16 cellular contexts compared by ENCODE assay signal in the genomic region with DNA sequence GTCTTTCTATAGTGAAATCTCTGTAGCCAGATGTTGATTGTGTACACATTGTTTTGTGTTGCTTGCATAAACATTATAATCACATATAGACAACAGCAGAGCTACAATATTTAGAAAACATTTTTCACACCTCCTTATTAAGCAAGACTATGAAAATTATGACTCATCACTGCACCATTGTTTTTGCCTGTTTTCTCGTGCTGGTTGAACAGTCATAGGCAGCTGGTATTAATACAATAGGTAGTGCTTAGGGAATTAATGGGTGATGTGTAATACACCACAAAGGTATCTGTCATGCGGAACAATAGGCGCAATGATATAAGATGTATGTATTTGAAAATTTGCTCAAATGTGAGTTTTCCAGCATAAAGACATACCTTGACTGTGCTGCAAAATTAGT.
A peak's percentile ranks its signal among the peaks of the same experiment; 100 is the strongest.
DNase-seq lines count a peak whose midpoint lies in the region; ATAC-seq and TF ChIP-seq lines count a peak whose summit lies in the region.
"Had no signal": no experiment of that assay in that cellular context is flagged by ENCODE, and none has a peak within 500 bp of the region (broad histone marks: within the 10 kb centered on the region; RNA-seq: fewer than 3 reads in every experiment).

No MANE protein-coding gene starts in this region.

- no peak overlapping the region for H3K4me2 ChIP-seq in fibroblast of lung (ENCODE audit: extremely low read depth, insufficient read depth, low read length)

- WGBS in stomach, 5 donors, result 74 to 80% (median 77%) methylated on average over 3 of the region's 3 CpGs

- H3K9ac ChIP-seq in fibroblast of lung (ENCODE audit: insufficient read depth, low read length) (no peak overlapping the region), colonic mucosa (ENCODE audit: low read depth in 2 of 2, low read length in 2 of 2) (no peak overlapping the region)

- TF ChIP-seq CTCF in fibroblast of lung (conservative IDR thresholded peaks at IDR 0.05 in 1 of 2, IDR thresholded peaks at IDR 0.05 in 1 of 2; ENCODE audit: low read depth in 1 of 2, low read length in 2 of 2), result no peak
- TF ChIP-seq CTCF in colonic mucosa (IDR thresholded peaks at IDR 0.05), result no peak
- TF ChIP-seq CTCF in stomach (IDR thresholded peaks at IDR 0.05), result no peak

- H3K36me3 ChIP-seq in fibroblast of lung (ENCODE audit: control insufficient read depth, insufficient read depth, low read length) (no peaks in the 10 kb centered on the region), colonic mucosa (no peaks in the 10 kb centered on the region), stomach (no peaks in the 10 kb centered on the region)
- H3K36me3 ChIP-seq: brain microvascular endothelial cell, thyroid gland had no signal

- no peaks in the 10 kb centered on the region for H4K20me1 ChIP-seq in fibroblast of lung (ENCODE audit: control insufficient read depth, extremely low read depth, insufficient read depth, low read length)

- H2AFZ ChIP-seq in fibroblast of lung (ENCODE audit: low read length), result no peak overlapping the region

- H3K4me1 ChIP-seq in fibroblast of lung (ENCODE audit: control insufficient read depth, extremely low read depth, insufficient read depth, low read length), result no peaks in the 10 kb centered on the region
- H3K4me1 ChIP-seq in colonic mucosa, result no peaks in the 10 kb centered on the region
- H3K4me1 ChIP-seq in stomach, result no peaks in the 10 kb centered on the region
- H3K4me1 ChIP-seq: psoas muscle, thyroid gland had no signal

- no peak for TF ChIP-seq POLR2A in stomach (IDR thresholded peaks at IDR 0.05)
- no peak for TF ChIP-seq POLR2A in erythroblast (IDR thresholded peaks at IDR 0.05; ENCODE audit: low read length)

- H3K27me3 ChIP-seq in fibroblast of lung (ENCODE audit: control insufficient read depth, insufficient read depth, low read length) (no peaks in the 10 kb centered on the region), colonic mucosa (no peaks in the 10 kb centered on the region), stomach (peaks cover 0 to 5% (median 0%) of the 10 kb centered on the region in 3 donors)
- H3K27me3 ChIP-seq: brain microvascular endothelial cell, thyroid gland had no signal

- intact Hi-C loops in colonic mucosa (cut with DNase I), result no loop called here
- intact Hi-C loops in stomach (cut with DNase I; ENCODE audit: low total_unique reads), result no loop called here

- DNase-seq in COLO668 (lab: John Stamatoyannopoulos, UW; ENCODE audit: unreplicated experiment) (peak; percentile 19), NCI-H748 treated with DMSO at 0.1 percent for 48 hours (lab: John Stamatoyannopoulos, UW) (peak; percentile 96), fibroblast of lung (ENCODE audit: low read depth in 2 of 2) (peak; percentile 21 to 31), colonic mucosa (no peak), stomach (no peak), erythroblast (lab: John Stamatoyannopoulos, UW) (no peak)
- DNase-seq: activated CD8-positive, alpha-beta memory T cell treated with anti-CD3 and anti-CD28 coated beads for 24 hours; activated gamma-delta T cell treated with Interleukin-2 at 50 U/mL for 16 hours; brain microvascular endothelial cell; left colon; psoas muscle; stimulated activated CD8-positive, alpha-beta memory T cell treated with anti-CD3 and anti-CD28 coated beads, Interleukin-4, amount 100 ng/mL, for 48 hours; thyroid gland had no signal

- H3K27ac ChIP-seq in fibroblast of lung (ENCODE audit: insufficient read depth, low read length) (no peak overlapping the region), colonic mucosa (no peak overlapping the region), stomach (no peak overlapping the region)
- H3K27ac ChIP-seq: brain microvascular endothelial cell, psoas muscle, SK-N-MC, thyroid gland had no signal

- no peaks in the 10 kb centered on the region for H3K79me2 ChIP-seq in fibroblast of lung (ENCODE audit: control insufficient read depth, insufficient read depth, low read length)

- peak; percentile 56 for ATAC-seq in GM18907 (IDR thresholded peaks at IDR 0.05; ENCODE audit: unreplicated experiment)
- ATAC-seq in GM19023 (IDR thresholded peaks at IDR 0.05; ENCODE audit: unreplicated experiment), result no peak
- ATAC-seq: left colon, psoas muscle had no signal

- H3K4me3 ChIP-seq in fibroblast of lung (replicated peaks in 1 of 4; ENCODE audit: control extremely low read depth in 1 of 4, insufficient read depth in 1 of 4, low read depth in 3 of 4, low read length in 4 of 4), result no peak overlapping the region
- H3K4me3 ChIP-seq in colonic mucosa, result no peak overlapping the region
- H3K4me3 ChIP-seq in stomach, result no peak overlapping the region
- H3K4me3 ChIP-seq: psoas muscle, SK-N-MC, thyroid gland had no signal

- H3K9me3 ChIP-seq in fibroblast of lung (ENCODE audit: control insufficient read depth, insufficient read depth, low read depth, low read length) (no peaks in the 10 kb centered on the region), colonic mucosa (no peaks in the 10 kb centered on the region), stomach (no peaks in the 10 kb centered on the region)
- H3K9me3 ChIP-seq: psoas muscle, thyroid gland had no signal

- TF ChIP-seq EP300 in stomach (IDR thresholded peaks at IDR 0.05), result no peak

Comparison
In these comparisons a context has a peak if more than half of its experiments do, and no peak if none do; other contexts are left out.
1. DNase-seq: peak in COLO668 (single experiment), NCI-H748 treated with DMSO at 0.1 percent for 48 hours (single experiment) and fibroblast of lung (2 of 2); none in colonic mucosa (single experiment), stomach (single experiment) and erythroblast (0 of 2).